20 cellular contexts compared by ENCODE assay signal in the genomic region with DNA sequence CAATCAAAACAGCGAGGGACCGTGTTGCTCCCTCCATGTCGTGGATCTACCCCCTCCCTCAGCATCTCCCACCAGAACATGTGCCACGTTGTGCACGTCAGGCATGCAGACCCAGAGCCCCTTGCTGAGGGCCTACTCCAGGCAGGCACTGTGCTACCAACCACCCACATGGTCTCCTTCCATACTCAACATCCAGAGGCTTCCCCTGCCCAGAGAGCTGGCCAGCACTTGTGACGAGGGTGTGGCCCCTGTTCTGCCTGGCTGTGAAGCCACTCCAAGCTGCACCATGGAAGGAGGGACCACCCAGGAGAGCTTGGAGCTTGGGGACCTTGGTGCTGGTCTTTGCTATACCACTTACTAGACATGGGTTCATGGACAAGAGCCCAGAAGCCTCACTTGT. TPM values are rescaled to one million over a fixed set of nuclear protein-coding genes. Genes with fewer than 3 reads are reported as not detected.
"Had no signal": no experiment of that assay in that cellular context is flagged by ENCODE, and none has a peak within 500 bp of the region (broad histone marks: within the 10 kb centered on the region; RNA-seq: fewer than 3 reads in every experiment).

No MANE protein-coding gene starts in this region.

- H3K4me2 ChIP-seq: SK-N-SH, smooth muscle cell had no signal

- H3K4me1 Mint-ChIP-seq: activated CD4-positive, alpha-beta memory T cell treated with anti-CD3 and anti-CD28 coated beads, Interleukin-2, amount 10 ng/mL, durations not matched to agents 7 days and 5 days; activated CD4-positive, alpha-beta T cell treated with anti-CD3 and anti-CD28 coated beads, Interleukin-2, amount 10 ng/mL, durations not matched to agents 24 days and 14 days; activated CD8-positive, alpha-beta memory T cell treated with anti-CD3 and anti-CD28 coated beads, Interleukin-2, amount 10 ng/mL, durations not matched to agents 7 days and 5 days; activated naive CD4-positive, alpha-beta T cell treated with anti-CD3 and anti-CD28 coated beads, Interleukin-2, amount 50 U/mL, for 24 hours; naive thymus-derived CD8-positive, alpha-beta T cell; stimulated activated naive B cell treated with anti-CD40 and anti-IgM and Interleukin-4, amounts not matched to agents 10 μg/mL and 1 μg/mL and 100 μg/mL, for 72 hours had no signal

- H3K27me3 ChIP-seq: dorsolateral prefrontal cortex, heart left ventricle, pancreas had no signal

- H3K4me3 Mint-ChIP-seq: activated CD4-positive, alpha-beta memory T cell treated with anti-CD3 and anti-CD28 coated beads, Interleukin-2, amount 10 ng/mL, durations not matched to agents 7 days and 5 days; activated CD4-positive, alpha-beta T cell treated with anti-CD3 and anti-CD28 coated beads, Interleukin-2, amount 10 ng/mL, durations not matched to agents 24 days and 14 days; activated CD8-positive, alpha-beta memory T cell treated with anti-CD3 and anti-CD28 coated beads, Interleukin-2, amount 10 ng/mL, durations not matched to agents 7 days and 5 days; activated naive CD4-positive, alpha-beta T cell treated with anti-CD3 and anti-CD28 coated beads, Interleukin-2, amount 50 U/mL, for 24 hours; naive thymus-derived CD8-positive, alpha-beta T cell; stimulated activated naive B cell treated with anti-CD40 and anti-IgM and Interleukin-4, amounts not matched to agents 10 μg/mL and 1 μg/mL and 100 μg/mL, for 72 hours had no signal

- H3K9ac ChIP-seq: SK-N-SH had no signal

- H3K4me3 ChIP-seq: dorsolateral prefrontal cortex, heart left ventricle, lung, pancreas, psoas muscle, smooth muscle cell had no signal

- H3K36me3 Mint-ChIP-seq: activated CD8-positive, alpha-beta memory T cell treated with anti-CD3 and anti-CD28 coated beads, Interleukin-2, amount 10 ng/mL, durations not matched to agents 7 days and 5 days; activated naive CD4-positive, alpha-beta T cell treated with anti-CD3 and anti-CD28 coated beads, Interleukin-2, amount 50 U/mL, for 24 hours; naive thymus-derived CD8-positive, alpha-beta T cell; stimulated activated naive B cell treated with anti-CD40 and anti-IgM and Interleukin-4, amounts not matched to agents 10 μg/mL and 1 μg/mL and 100 μg/mL, for 72 hours had no signal

- H3K27ac ChIP-seq: brain microvascular endothelial cell, pancreas, psoas muscle had no signal

- H3K4me1 ChIP-seq: pancreas had no signal

- ATAC-seq: activated CD8-positive, alpha-beta memory T cell treated with anti-CD3 and anti-CD28 coated beads, Interleukin-2, amount 10 ng/mL, durations not matched to agents 7 days and 5 days; naive thymus-derived CD8-positive, alpha-beta T cell had no signal

- H3K9me3 ChIP-seq: heart left ventricle, pancreas, psoas muscle, SK-N-SH had no signal

- H3K36me3 ChIP-seq: brain microvascular endothelial cell, heart left ventricle, pancreas had no signal

- H3K9me3 Mint-ChIP-seq: activated CD4-positive, alpha-beta memory T cell treated with anti-CD3 and anti-CD28 coated beads, Interleukin-2, amount 10 ng/mL, durations not matched to agents 7 days and 5 days; activated CD4-positive, alpha-beta T cell treated with anti-CD3 and anti-CD28 coated beads, Interleukin-2, amount 10 ng/mL, durations not matched to agents 24 days and 14 days; activated naive CD4-positive, alpha-beta T cell treated with anti-CD3 and anti-CD28 coated beads, Interleukin-2, amount 50 U/mL, for 24 hours; naive thymus-derived CD8-positive, alpha-beta T cell; stimulated activated naive B cell treated with anti-CD40 and anti-IgM and Interleukin-4, amounts not matched to agents 10 μg/mL and 1 μg/mL and 100 μg/mL, for 72 hours had no signal

- DNase-seq: activated gamma-delta T cell treated with Interleukin-2 at 50 U/mL for 16 hours; anterior cingulate cortex; brain microvascular endothelial cell; central memory CD4-positive, alpha-beta T cell; dorsolateral prefrontal cortex; heart left ventricle; naive thymus-derived CD8-positive, alpha-beta T cell; pancreas; psoas muscle; SK-N-SH; stimulated activated CD8-positive, alpha-beta memory T cell treated with anti-CD3 and anti-CD28 coated beads, Interleukin-4, amount 100 ng/mL, for 48 hours; stimulated activated naive B cell treated with anti-CD40 and anti-IgM and Interleukin-4, amounts not matched to agents 10 μg/mL and 1 μg/mL and 100 μg/mL, for 72 hours had no signal

- FAIRE-seq: keratinocyte, pancreas, urothelium cell line had no signal

- H3K27ac Mint-ChIP-seq: activated CD4-positive, alpha-beta memory T cell treated with anti-CD3 and anti-CD28 coated beads, Interleukin-2, amount 10 ng/mL, durations not matched to agents 7 days and 5 days; activated CD4-positive, alpha-beta T cell treated with anti-CD3 and anti-CD28 coated beads, Interleukin-2, amount 10 ng/mL, durations not matched to agents 24 days and 14 days; activated CD8-positive, alpha-beta memory T cell treated with anti-CD3 and anti-CD28 coated beads, Interleukin-2, amount 10 ng/mL, durations not matched to agents 7 days and 5 days; activated naive CD4-positive, alpha-beta T cell treated with anti-CD3 and anti-CD28 coated beads, Interleukin-2, amount 50 U/mL, for 24 hours; naive thymus-derived CD8-positive, alpha-beta T cell; stimulated activated naive B cell treated with anti-CD40 and anti-IgM and Interleukin-4, amounts not matched to agents 10 μg/mL and 1 μg/mL and 100 μg/mL, for 72 hours had no signal

RNA-seq across cellular contexts. Expression of a gene that starts 40.5 kb away (rescaled TPM):
- total RNA-seq: activated CD4-positive, alpha-beta memory T cell treated with anti-CD3 and anti-CD28 coated beads, Interleukin-2, amount 10 ng/mL, durations not matched to agents 7 days and 5 days; smooth muscle cell had no signal
- polyA plus RNA-seq: naive thymus-derived CD8-positive, alpha-beta T cell; smooth muscle cell had no signal
